8 cellular contexts compared by ENCODE assay signal in genomic region chr12:4355843-4356327, GRCh38. TPM values are rescaled to one million over a fixed set of nuclear protein-coding genes. Genes with fewer than 3 reads are reported as not detected.
A peak's percentile ranks its signal among the peaks of the same experiment; 100 is the strongest.
DNase-seq lines count a peak whose midpoint lies in the region; ATAC-seq and TF ChIP-seq lines count a peak whose summit lies in the region.

No MANE protein-coding gene starts in this region.

- H3K9me3 Mint-ChIP-seq in T-cell, result peaks cover 0 to 6% (median 5%) of the 10 kb centered on the region in 3 donors
- H3K9me3 Mint-ChIP-seq in nephron progenitor cell, result peaks cover 19% of the 10 kb centered on the region

- H3K27ac Mint-ChIP-seq in T-cell (no peak overlapping the region), nephron progenitor cell (no peak overlapping the region)

- H3K36me3 ChIP-seq in BE2C, result peaks cover 7% of the 10 kb centered on the region

- no peaks in the 10 kb centered on the region for H3K27me3 Mint-ChIP-seq in T-cell
- no peaks in the 10 kb centered on the region for H3K27me3 Mint-ChIP-seq in nephron progenitor cell (ENCODE audit: low read depth, poor library complexity)

- TF ChIP-seq CTCF in BE2C (IDR thresholded peaks at IDR 0.05; ENCODE audit: low read depth, low read length), result peak; percentile 69
- TF ChIP-seq CTCF in cardiac fibroblast (IDR thresholded peaks at IDR 0.05; ENCODE audit: low read depth, low read length), result peak; percentile 66
- peak; percentile 51 for TF ChIP-seq CTCF in nephron progenitor cell (IDR thresholded peaks at IDR 0.05)

- POLR2A ChIA-PET in T-cell (lab: Charles Lee), result no interaction called here

- DNase-seq in BE2C (peak; percentile 66), HCEC 1CT (peak; percentile 13), T-cell (peak in 24 of 34 experiments; percentile 6 to 48 (median 20)), cardiac fibroblast (ENCODE audit: low read depth in 2 of 2) (peak; percentile 15 to 50), nephron progenitor cell (peak; percentile 67)

- H3K4me3 ChIP-seq in BE2C (ENCODE audit: low read depth, low read length), result no peak overlapping the region
- H3K4me3 ChIP-seq in cardiac fibroblast (replicated peaks in 1 of 2; ENCODE audit: low read depth in 2 of 2, low read length in 2 of 2), result no peak overlapping the region

- H3K4me3 Mint-ChIP-seq in T-cell (no peak overlapping the region), nephron progenitor cell (no peak overlapping the region)

- peaks cover 1% of the 10 kb centered on the region; the same call in 1 of the 2 replicates for H3K27me3 ChIP-seq in BE2C

- H3K4me1 ChIP-seq in BE2C, result no peaks in the 10 kb centered on the region

- H3K36me3 Mint-ChIP-seq in T-cell (peaks cover 17% of the 10 kb centered on the region), nephron progenitor cell (ENCODE audit: low read depth) (peaks cover 9% of the 10 kb centered on the region)

- ATAC-seq in T-cell (replicated peaks in 1 of 4) (peak in 1 of 4 experiments; percentile 29), HG02973 (IDR thresholded peaks at IDR 0.05; ENCODE audit: unreplicated experiment) (no peak), HG03469 (IDR thresholded peaks at IDR 0.05; ENCODE audit: unreplicated experiment) (no peak), GM21737 (IDR thresholded peaks at IDR 0.05; ENCODE audit: unreplicated experiment) (no peak)

- CTCF ChIA-PET in T-cell (lab: Charles Lee), result interaction anchor here in 1 of 2 donors (0.5 kb wide), 1 partner anchor 208 kb away, joined by 3 read pairs; no protein-coding TSS in a partner anchor

- H3K4me1 Mint-ChIP-seq in T-cell (peaks cover 2 to 8% (median 5%) of the 10 kb centered on the region in 3 donors), nephron progenitor cell (no peaks in the 10 kb centered on the region)

- no peaks in the 10 kb centered on the region for H3K9me3 ChIP-seq in BE2C

RNA-seq across cellular contexts. Expression of gene FGF23, which starts 23.6 kb away (rescaled TPM):
- not detected for polyA plus RNA-seq in BE2C (2012; ENCODE audit: insufficient read depth, insufficient read length, low read depth)
- total RNA-seq in T-cell, result not detected

RNA-seq across cellular contexts. Expression of gene TIGAR, which starts 34.9 kb away (rescaled TPM):
- 9.6 TPM for polyA plus RNA-seq in BE2C (2012; ENCODE audit: insufficient read depth, insufficient read length, low read depth)
- 10 to 100 TPM in 1 of 5 donors, 1 to 10 TPM in 4; 6.7 to 11.4 (median 7.5) TPM for total RNA-seq in T-cell

Comparison
In these comparisons a context has a peak if more than half of its experiments do, and no peak if none do; other contexts are left out.
1. DNase-seq: peak in every context shown above with its lines; median percentile 67 in nephron progenitor cell; 66 in BE2C; 32 in cardiac fibroblast; 20 in T-cell; 13 in HCEC 1CT.